16 cellular contexts compared by ENCODE assay signal in genomic region chr1:71641013-71641412, GRCh38.
DNase-seq lines count a peak whose midpoint lies in the region; TF ChIP-seq lines count a peak whose summit lies in the region.
"Had no signal": no experiment of that assay in that cellular context is flagged by ENCODE, and none has a peak within 500 bp of the region (broad histone marks: within the 10 kb centered on the region; RNA-seq: fewer than 3 reads in every experiment).

No MANE protein-coding gene starts in this region.

- no peak overlapping the region for H2BK15ac ChIP-seq in neuronal stem cell (ENCODE audit: low read length)

- H4K91ac ChIP-seq in neuronal stem cell (ENCODE audit: low read depth, low read length, poor library complexity): no peak overlapping the region

- no peaks in the 10 kb centered on the region for H4K20me1 ChIP-seq in neural cell (ENCODE audit: insufficient read depth)

- H3K9me3 ChIP-seq in neural cell (ENCODE audit: low read length): no peaks in the 10 kb centered on the region
- no peaks in the 10 kb centered on the region for H3K9me3 ChIP-seq in testis
- H3K9me3 ChIP-seq in neuronal stem cell (replicated peaks in 1 of 2; ENCODE audit: control insufficient read depth in 2 of 2, insufficient read depth in 1 of 2, low read depth in 1 of 2, low read length in 2 of 2): no peaks in the 10 kb centered on the region
- H3K9me3 ChIP-seq: A549, SJSA1 had no signal

- no peak overlapping the region for H3K23ac ChIP-seq in neuronal stem cell (ENCODE audit: low read depth, low read length, poor library complexity)

- H2AK5ac ChIP-seq in neuronal stem cell (ENCODE audit: low read depth, low read length): no peak overlapping the region

- H3K27me3 ChIP-seq in neural cell (ENCODE audit: insufficient read depth, low read depth, low read length) (no peaks in the 10 kb centered on the region), testis (no peaks in the 10 kb centered on the region), neuronal stem cell (ENCODE audit: control insufficient read depth in 3 of 3, insufficient read depth in 3 of 3, low read depth in 1 of 3, low read length in 3 of 3) (no peaks in the 10 kb centered on the region)
- H3K27me3 ChIP-seq: SJSA1 had no signal

- H3K4me3 Mint-ChIP-seq in MCF 10A (ENCODE audit: unreplicated experiment): no peak overlapping the region
- H3K4me3 Mint-ChIP-seq: T-helper 2 cell treated with Interferon-gamma antibody and Interleukin-4, amounts not matched to agents 5 μg/mL and 100 μg/mL, for 36 hours had no signal

- TF ChIP-seq POLR2A in testis (IDR thresholded peaks at IDR 0.05): no peak

- H3K4me1 ChIP-seq in testis (no peaks in the 10 kb centered on the region), neuronal stem cell (ENCODE audit: control insufficient read depth in 2 of 2, insufficient read depth in 1 of 2, low read depth in 1 of 2, low read length in 2 of 2) (peaks cover 0 to 4% of the 10 kb centered on the region in 2 donors)
- H3K4me1 ChIP-seq: A549, SJSA1 had no signal

- no TSS peak for BruUV-seq in MCF 10A (replicated peaks; lab: Mats Ljungman, UMichigan)

- POLR2A ChIA-PET in MCF 10A (lab: Yijun Ruan, JAX): no interaction called here

- 88 to 89% methylated on average over 5 of the region's 5 CpGs for WGBS in testis, 2 donors
- WGBS in neuronal stem cell (ENCODE audit: extremely low coverage in 2 of 2, insufficient read length in 2 of 2, insufficient replicate concordance in 1 of 2), 2 donors: no CpG with 5 or more reads among the region's 5 CpGs

- H3K4me1 Mint-ChIP-seq in MCF 10A (ENCODE audit: insufficient read depth, unreplicated experiment): peaks cover 5% of the 10 kb centered on the region

- H3K14ac ChIP-seq in neuronal stem cell (ENCODE audit: low read length): no peak overlapping the region

- H3K9me3 Mint-ChIP-seq in MCF 10A (ENCODE audit: unreplicated experiment): no peaks in the 10 kb centered on the region
- H3K9me3 Mint-ChIP-seq: T-helper 2 cell treated with Interferon-gamma antibody and Interleukin-4, amounts not matched to agents 5 μg/mL and 100 μg/mL, for 36 hours had no signal

- H3K36me3 ChIP-seq in neural cell (ENCODE audit: insufficient read depth, low read length) (no peaks in the 10 kb centered on the region), testis (ENCODE audit: low read depth, missing control alignments) (no peaks in the 10 kb centered on the region), neuronal stem cell (replicated peaks in 1 of 2; ENCODE audit: control insufficient read depth in 2 of 2, insufficient read depth in 2 of 2, low read length in 2 of 2) (no peaks in the 10 kb centered on the region)
- H3K36me3 ChIP-seq: SJSA1 had no signal

- TF ChIP-seq CTCF in neural cell (IDR thresholded peaks at IDR 0.05; ENCODE audit: poor library complexity, severe bottlenecking) (no peak), testis (IDR thresholded peaks at IDR 0.05) (no peak), MCF 10A (IDR thresholded peaks at IDR 0.05; ENCODE audit: unreplicated experiment) (no peak)

- H3K4ac ChIP-seq in neuronal stem cell (ENCODE audit: low read length): no peak overlapping the region

- peak; percentile 16 for TF ChIP-seq RAD21 in neural cell (conservative IDR thresholded peaks at IDR 0.05)

- H2AFZ ChIP-seq in neural cell (ENCODE audit: low read depth, low read length) (no peak overlapping the region), neuronal stem cell (ENCODE audit: low read length) (no peak overlapping the region)
- H2AFZ ChIP-seq: GM23248 had no signal

- no peak overlapping the region for H3K18ac ChIP-seq in neuronal stem cell (ENCODE audit: low read length)

- H2BK120ac ChIP-seq in neuronal stem cell (ENCODE audit: low read depth, low read length): no peak overlapping the region

- no peak overlapping the region for H3K27ac Mint-ChIP-seq in MCF 10A (ENCODE audit: low read depth, unreplicated experiment)
- H3K27ac Mint-ChIP-seq: T-helper 2 cell treated with Interferon-gamma antibody and Interleukin-4, amounts not matched to agents 5 μg/mL and 100 μg/mL, for 36 hours had no signal

- H3K9me2 ChIP-seq in neural cell (ENCODE audit: insufficient read depth, low read length): no peaks in the 10 kb centered on the region

- peak overlapping the region; percentile 23 for H3K4me2 ChIP-seq in neural cell (ENCODE audit: low read length)
- H3K4me2 ChIP-seq in neuronal stem cell (ENCODE audit: insufficient read depth, low read length, poor library complexity, severe bottlenecking): no peak overlapping the region
- H3K4me2 ChIP-seq: A549 had no signal

- no peaks in the 10 kb centered on the region for H3K27me3 Mint-ChIP-seq in MCF 10A (ENCODE audit: insufficient read depth, unreplicated experiment)

- no peaks in the 10 kb centered on the region for H3K36me3 Mint-ChIP-seq in MCF 10A (ENCODE audit: insufficient read depth, unreplicated experiment)

- H2BK5ac ChIP-seq in neuronal stem cell (ENCODE audit: low read length): no peak overlapping the region

- H4K8ac ChIP-seq in neuronal stem cell (ENCODE audit: low read depth, low read length): no peak overlapping the region

- DNase-seq in NCI-H2081 (lab: John Stamatoyannopoulos, UW) (peak; percentile 9 to 82), NCI-H2081 treated with DMSO at 0.1 percent for 48 hours (lab: John Stamatoyannopoulos, UW) (no peak), NCI-H1417 treated with DMSO at 0.1 percent for 48 hours (lab: John Stamatoyannopoulos, UW) (peak; percentile 15), NCI-H510A treated with DMSO at 0.1 percent for 48 hours (lab: John Stamatoyannopoulos, UW) (peak; percentile 19), testis (no peak), MCF 10A (ENCODE audit: unreplicated experiment) (no peak), neuronal stem cell (ENCODE audit: low spot score) (no peak)
- DNase-seq: DND-41, GM23248, NCI-H226, SW 1271 had no signal

- intact Hi-C loops in testis (cut with DNase I; ENCODE audit: low total_unique reads) (no loop called here), MCF 10A (cut with micrococcal nuclease) (no loop called here)

- H3F3A ChIP-seq in neural cell (ENCODE audit: insufficient read depth, low read length, poor library complexity, severe bottlenecking): no peaks in the 10 kb centered on the region

- no peaks in the 10 kb centered on the region for H3K79me1 ChIP-seq in neuronal stem cell (ENCODE audit: low read depth, low read length)

- TF ChIP-seq EP300 in neural cell (conservative IDR thresholded peaks at IDR 0.05; ENCODE audit: poor library complexity, severe bottlenecking): peak; percentile 100

- H3K9ac ChIP-seq in neural cell (ENCODE audit: low read length): no peak overlapping the region
- no peak overlapping the region for H3K9ac ChIP-seq in neuronal stem cell (ENCODE audit: low read depth, low read length, poor library complexity)
- H3K9ac ChIP-seq: GM23248 had no signal

- no peak overlapping the region for H2BK12ac ChIP-seq in neuronal stem cell (ENCODE audit: low read length)

- H3K27ac ChIP-seq in neural cell (ENCODE audit: low read length): peak overlapping the region; percentile 76
- no peak overlapping the region for H3K27ac ChIP-seq in testis
- no peak overlapping the region for H3K27ac ChIP-seq in neuronal stem cell (replicated peaks; ENCODE audit: low read length)
- H3K27ac ChIP-seq: A549, C4-2B, GM23248, SJSA1 had no signal

- H3K4me3 ChIP-seq in neural cell (ENCODE audit: low read length) (peak overlapping the region; percentile 46), testis (no peak overlapping the region), neuronal stem cell (ENCODE audit: low read length in 2 of 2) (no peak overlapping the region)
- H3K4me3 ChIP-seq: A549, GM23248, SJSA1 had no signal

- CTCF ChIA-PET in MCF 10A (lab: Yijun Ruan, JAX): no interaction called here

- H3K79me2 ChIP-seq in neural cell (replicated peaks; ENCODE audit: insufficient read depth, low read length): no peaks in the 10 kb centered on the region

TF ChIP-seq in neural cell, 6 proteins besides CTCF, POLR2A, EP300 and RAD21:
- TF ChIP-seq POLR2AphosphoS5 (IDR thresholded peaks at IDR 0.05) (peak; percentile 99), MXI1 (conservative IDR thresholded peaks at IDR 0.05; ENCODE audit: poor library complexity, severe bottlenecking) (no peak), EZH2 (IDR thresholded peaks at IDR 0.05; ENCODE audit: borderline replicate concordance, insufficient read depth, low read length, poor library complexity, severe bottlenecking) (no peak), TAF1 (IDR thresholded peaks at IDR 0.05; ENCODE audit: low read depth) (no peak), REST (IDR thresholded peaks at IDR 0.05; ENCODE audit: borderline replicate concordance) (peak; percentile 12), SMC3 (conservative IDR thresholded peaks at IDR 0.05; ENCODE audit: poor library complexity) (no peak)

Comparison
In these comparisons a context has a peak if more than half of its experiments do, and no peak if none do; other contexts are left out.
1. DNase-seq: peak in NCI-H2081 (2 of 2), NCI-H1417 treated with DMSO at 0.1 percent for 48 hours (single experiment) and NCI-H510A treated with DMSO at 0.1 percent for 48 hours (single experiment); none in NCI-H2081 treated with DMSO at 0.1 percent for 48 hours (single experiment), testis (single experiment), MCF 10A (single experiment) and neuronal stem cell (single experiment).